Comparison of ENCODE assay signal across 8 cellular contexts in genomic region chr2:64748561-64748960, GRCh38.
DNase-seq lines count a peak whose midpoint lies in the region; ATAC-seq and TF ChIP-seq lines count a peak whose summit lies in the region.

No MANE protein-coding gene starts in this region.

- H3K9me3 ChIP-seq in Karpas-422 (ENCODE audit: low read length), result no peaks in the 10 kb centered on the region

- H3K4me2 ChIP-seq in Karpas-422 (ENCODE audit: low read depth, low read length, poor library complexity, severe bottlenecking), result peak overlapping the region; percentile 81

- peak overlapping the region; percentile 96 for H3K4me3 Mint-ChIP-seq in neural crest cell

- H3K27ac ChIP-seq in Karpas-422 (ENCODE audit: low read length), result peak overlapping the region; percentile 93
- H3K27ac ChIP-seq in caudate nucleus (ENCODE audit: low read depth, low read length), result peak overlapping the region; percentile 15

- H3K4me1 ChIP-seq in Karpas-422 (ENCODE audit: low read length), result peaks cover 71% of the 10 kb centered on the region

- no peak for ATAC-seq in GM21825 (IDR thresholded peaks at IDR 0.05; ENCODE audit: unreplicated experiment)
- no peak for ATAC-seq in HG02885 (IDR thresholded peaks at IDR 0.05; ENCODE audit: poor library complexity, unreplicated experiment)

- H3K4me3 ChIP-seq in AG09309 (ENCODE audit: control insufficient read depth, low read depth, low read length) (peak overlapping the region; percentile 95), Karpas-422 (ENCODE audit: low read length) (peak overlapping the region; percentile 69)

- H3K27me3 ChIP-seq in Karpas-422 (ENCODE audit: low read length), result no peaks in the 10 kb centered on the region

- H3K79me2 ChIP-seq in Karpas-422 (ENCODE audit: low read length), result peaks cover 67% of the 10 kb centered on the region

- no peak overlapping the region for H3K27ac Mint-ChIP-seq in neural crest cell (ENCODE audit: unreplicated experiment)

- H3K4me1 Mint-ChIP-seq in neural crest cell, result peaks cover 30% of the 10 kb centered on the region

- DNase-seq in AG09309 (ENCODE audit: low read depth) (no peak), Karpas-422 (peak; percentile 78), caudate nucleus (lab: John Stamatoyannopoulos, UW) (no peak), neural crest cell (ENCODE audit: low read depth, low spot score) (no peak), KG1 (lab: John Stamatoyannopoulos, UW) (no peak), anterior cingulate cortex (lab: John Stamatoyannopoulos, UW) (no peak)

- H3K36me3 Mint-ChIP-seq in neural crest cell (ENCODE audit: low read depth), result no peaks in the 10 kb centered on the region

- peaks cover 4% of the 10 kb centered on the region for H3K36me3 ChIP-seq in Karpas-422 (ENCODE audit: insufficient read depth, low read length)

- TF ChIP-seq CTCF in AG09309 (IDR thresholded peaks at IDR 0.05; ENCODE audit: control insufficient read depth, insufficient read depth, low read depth, low read length, missing control alignments) (no peak), neural crest cell (conservative IDR thresholded peaks at IDR 0.05) (no peak)

- H3K9ac ChIP-seq in Karpas-422 (ENCODE audit: low read length), result peak overlapping the region; percentile 93

- peaks cover 7% of the 10 kb centered on the region for H3K27me3 Mint-ChIP-seq in neural crest cell (ENCODE audit: low read depth)

- no peaks in the 10 kb centered on the region for H3K9me3 Mint-ChIP-seq in neural crest cell

- no peaks in the 10 kb centered on the region for H3K9me2 ChIP-seq in Karpas-422 (replicated peaks; ENCODE audit: insufficient read depth, low read length)

- no peaks in the 10 kb centered on the region for H4K20me1 ChIP-seq in Karpas-422 (ENCODE audit: insufficient read depth, low read depth, low read length)

- peak overlapping the region; percentile 27; the same call in 1 of the 2 replicates for H2AFZ ChIP-seq in Karpas-422 (ENCODE audit: low read length)
